25 cellular contexts compared by ENCODE assay signal in genomic region chr10:125839176-125839575, GRCh38. TPM values are rescaled to one million over a fixed set of nuclear protein-coding genes. Genes with fewer than 3 reads are reported as not detected.
DNase-seq lines count a peak whose midpoint lies in the region; ATAC-seq, FAIRE-seq and TF ChIP-seq lines count a peak whose summit lies in the region.
"Had no signal": no experiment of that assay in that cellular context is flagged by ENCODE, and none has a peak within 500 bp of the region (broad histone marks: within the 10 kb centered on the region; RNA-seq: fewer than 3 reads in every experiment).

No MANE protein-coding gene starts in this region.

- in situ Hi-C loops in GM13976 (cut with MboI; ENCODE audit: low sequenced_read_pairs, unreplicated experiment) = no loop called here

- no peak for TF ChIP-seq POLR2A in body of pancreas (IDR thresholded peaks at IDR 0.05)

- TF ChIP-seq CTCF in body of pancreas (IDR thresholded peaks at IDR 0.05) = peak in 1 of 7 experiments; percentile 19
- no peak for TF ChIP-seq CTCF in pancreas (IDR thresholded peaks at IDR 0.05)
- no peak for TF ChIP-seq CTCF in GM13976 (IDR thresholded peaks at IDR 0.05; ENCODE audit: borderline replicate concordance, control extremely low read depth, extremely low read depth, insufficient read depth, missing control alignments)

- H3K9me3 ChIP-seq in body of pancreas = no peaks in the 10 kb centered on the region
- no peaks in the 10 kb centered on the region for H3K9me3 ChIP-seq in pancreas
- H3K9me3 ChIP-seq: BLaER1 had no signal

- no peak overlapping the region for H3K4me3 Mint-ChIP-seq in activated naive CD4-positive, alpha-beta T cell treated with anti-CD3 and anti-CD28 coated beads for 36 hours
- H3K4me3 Mint-ChIP-seq: CD4-positive, alpha-beta T cell; IgD-negative memory B cell had no signal

- no peaks in the 10 kb centered on the region for H3K27me3 Mint-ChIP-seq in activated naive CD4-positive, alpha-beta T cell treated with anti-CD3 and anti-CD28 coated beads for 36 hours (ENCODE audit: low read depth)
- H3K27me3 Mint-ChIP-seq: CD4-positive, alpha-beta T cell; IgD-negative memory B cell had no signal

- DNase-seq in DMS153 treated with DMSO at 0.1 percent for 48 hours (lab: John Stamatoyannopoulos, UW; ENCODE audit: unreplicated experiment) = peak; percentile 8
- DNase-seq in DMS153 (lab: John Stamatoyannopoulos, UW) = no peak
- DNase-seq in activated naive CD4-positive, alpha-beta T cell treated with anti-CD3 and anti-CD28 coated beads, Interleukin-2, amount 50 U/mL, for 72 hours (ENCODE audit: low spot score in 2 of 2) = no peak
- DNase-seq in activated naive CD4-positive, alpha-beta T cell treated with anti-CD3 and anti-CD28 coated beads for 36 hours = no peak
- DNase-seq in body of pancreas = peak in 3 of 4 donors; percentile 28 to 59 (median 51)
- DNase-seq in pancreas = peak in 3 of 6 donors; percentile 27 to 45 (median 41)
- DNase-seq in dedifferentiated amniotic fluid mesenchymal stem cell (ENCODE audit: extremely low spot score) = no peak
- DNase-seq in GM13976 (ENCODE audit: low spot score) = no peak
- DNase-seq: ACHN; CD4-positive, alpha-beta T cell; COR-L47; GOT3; HCEC 1CT; Karpas-422; NCI-H1417 treated with DMSO at 0.1 percent for 48 hours; NCI-H2171; NCI-H526 treated with DMSO at 0.1 percent for 48 hours; OCI-M1; Right ventricle myocardium superior had no signal

- H3K27ac ChIP-seq in body of pancreas (peak overlapping the region in 2 of 4 donors; percentile 27 to 54), pancreas (peak overlapping the region in 3 of 4 donors; percentile 5 to 35 (median 7))
- H3K27ac ChIP-seq: 22Rv1, BLaER1 had no signal

- no peaks in the 10 kb centered on the region for H3K27me3 ChIP-seq in body of pancreas
- no peaks in the 10 kb centered on the region for H3K27me3 ChIP-seq in pancreas
- H3K27me3 ChIP-seq: BLaER1 had no signal

- H3K4me3 ChIP-seq in body of pancreas (no peak overlapping the region), pancreas (no peak overlapping the region)
- H3K4me3 ChIP-seq: BLaER1 had no signal

- WGBS in body of pancreas, 2 donors = 27 to 35% methylated on average over 2 to 4 of the region's 4 CpGs
- 29 to 41% methylated on average over 4 of the region's 4 CpGs for WGBS in pancreas, 2 donors

- peaks cover 15 to 26% of the 10 kb centered on the region in 2 donors for H3K36me3 ChIP-seq in body of pancreas (replicated peaks in 1 of 2; ENCODE audit: insufficient read depth in 1 of 2, low read depth in 2 of 2)
- peaks cover 5 to 57% (median 32%) of the 10 kb centered on the region in 3 donors for H3K36me3 ChIP-seq in pancreas

- FAIRE-seq in pancreas (lab: Jason Lieb, UNC) = no peak
- FAIRE-seq: G401.6, GM12892, GM18507 had no signal

- no peak for ATAC-seq in activated naive CD4-positive, alpha-beta T cell treated with anti-CD3 and anti-CD28 coated beads, Interleukin-2, amount 50 U/mL, for 72 hours
- no peak for ATAC-seq in body of pancreas
- peak in 3 of 4 donors; percentile 39 to 76 (median 54) for ATAC-seq in pancreas

- peak overlapping the region; percentile 63 to 90 for H3K27ac Mint-ChIP-seq in activated naive CD4-positive, alpha-beta T cell treated with anti-CD3 and anti-CD28 coated beads, Interleukin-2, amount 50 U/mL, for 72 hours
- H3K27ac Mint-ChIP-seq in activated naive CD4-positive, alpha-beta T cell treated with anti-CD3 and anti-CD28 coated beads for 36 hours = no peak overlapping the region
- H3K27ac Mint-ChIP-seq: CD4-positive, alpha-beta T cell; IgD-negative memory B cell had no signal

- H3K4me1 Mint-ChIP-seq in activated naive CD4-positive, alpha-beta T cell treated with anti-CD3 and anti-CD28 coated beads for 36 hours (ENCODE audit: low read depth) = no peaks in the 10 kb centered on the region
- H3K4me1 Mint-ChIP-seq: IgD-negative memory B cell had no signal

- peaks cover 8 to 18% of the 10 kb centered on the region in 2 donors for H3K36me3 Mint-ChIP-seq in activated naive CD4-positive, alpha-beta T cell treated with anti-CD3 and anti-CD28 coated beads, Interleukin-2, amount 50 U/mL, for 72 hours
- H3K36me3 Mint-ChIP-seq in activated naive CD4-positive, alpha-beta T cell treated with anti-CD3 and anti-CD28 coated beads for 36 hours (ENCODE audit: low read depth) = peaks cover 24% of the 10 kb centered on the region

- H3K4me1 ChIP-seq in body of pancreas = peaks cover 21% of the 10 kb centered on the region
- peaks cover 2 to 10% (median 8%) of the 10 kb centered on the region in 3 donors for H3K4me1 ChIP-seq in pancreas

- no peaks in the 10 kb centered on the region for H3K9me3 Mint-ChIP-seq in activated naive CD4-positive, alpha-beta T cell treated with anti-CD3 and anti-CD28 coated beads, Interleukin-2, amount 50 U/mL, for 72 hours
- H3K9me3 Mint-ChIP-seq in activated naive CD4-positive, alpha-beta T cell treated with anti-CD3 and anti-CD28 coated beads for 36 hours = no peaks in the 10 kb centered on the region
- H3K9me3 Mint-ChIP-seq: CD4-positive, alpha-beta T cell; IgD-negative memory B cell had no signal

- intact Hi-C loops in activated naive CD4-positive, alpha-beta T cell treated with anti-CD3 and anti-CD28 coated beads for 36 hours (cut with micrococcal nuclease) = no loop called here
- intact Hi-C loops in body of pancreas (cut with DNase I) = loop anchor here (10.0 kb wide), 1 partner anchor 104 kb away; no protein-coding TSS in a partner anchor
- intact Hi-C loops in pancreas (cut with DNase I) = no loop called here

- CTCF ChIA-PET in activated naive CD4-positive, alpha-beta T cell treated with anti-CD3 and anti-CD28 coated beads for 36 hours (lab: Charles Lee) = no interaction called here

RNA-seq across cellular contexts. Expression of gene BCCIP, which starts 15.8 kb away (rescaled TPM):
- 10 to 100 TPM; 88.2 to 96.5 TPM for total RNA-seq in activated naive CD4-positive, alpha-beta T cell treated with anti-CD3 and anti-CD28 coated beads, Interleukin-2, amount 50 U/mL, for 72 hours
- 100 to 1,000 TPM; 103 to 107 TPM for total RNA-seq in activated naive CD4-positive, alpha-beta T cell treated with anti-CD3 and anti-CD28 coated beads for 36 hours
- total RNA-seq in body of pancreas (10 to 100 TPM; 16.2 to 31.4 TPM), pancreas (10 to 100 TPM; 18.6 to 31.2 (median 25.3) TPM)
- 10 to 100 TPM; 30.0 to 40.8 TPM for polyA plus RNA-seq in pancreas

RNA-seq across cellular contexts. Expression of gene UROS, which starts 16.1 kb away (rescaled TPM):
- total RNA-seq in activated naive CD4-positive, alpha-beta T cell treated with anti-CD3 and anti-CD28 coated beads, Interleukin-2, amount 50 U/mL, for 72 hours = 10 to 100 TPM; 10.2 to 40.5 TPM
- 10 to 100 TPM; 30.8 to 32.9 TPM for total RNA-seq in activated naive CD4-positive, alpha-beta T cell treated with anti-CD3 and anti-CD28 coated beads for 36 hours
- 10 to 100 TPM; 15.8 to 31.4 TPM for total RNA-seq in body of pancreas
- 10 to 100 TPM; 12.8 to 20.1 (median 18.1) TPM for total RNA-seq in pancreas
- 10 to 100 TPM; 30.4 to 34.4 TPM for polyA plus RNA-seq in pancreas

RNA-seq across cellular contexts. Expression of gene DHX32, which starts 41.9 kb away (rescaled TPM):
- total RNA-seq in activated naive CD4-positive, alpha-beta T cell treated with anti-CD3 and anti-CD28 coated beads, Interleukin-2, amount 50 U/mL, for 72 hours = 10 to 100 TPM; 10.7 to 39.2 TPM
- total RNA-seq in activated naive CD4-positive, alpha-beta T cell treated with anti-CD3 and anti-CD28 coated beads for 36 hours = 10 to 100 TPM; 13.4 to 15.7 TPM
- total RNA-seq in body of pancreas (10 to 100 TPM; 25.2 to 35.6 TPM), pancreas (10 to 100 TPM; 17.2 to 33.1 (median 24.9) TPM)
- polyA plus RNA-seq in pancreas = 10 to 100 TPM; 16.9 to 18.6 TPM

RNA-seq across cellular contexts. Expression of gene FANK1, which starts 57.2 kb away (rescaled TPM):
- total RNA-seq in activated naive CD4-positive, alpha-beta T cell treated with anti-CD3 and anti-CD28 coated beads, Interleukin-2, amount 50 U/mL, for 72 hours = 1 to 10 TPM in 1 of 2 donors, not detected in 1; 1.7 TPM
- total RNA-seq in activated naive CD4-positive, alpha-beta T cell treated with anti-CD3 and anti-CD28 coated beads for 36 hours = under 1 TPM; 0.38 to 0.52 TPM
- total RNA-seq in body of pancreas (1 to 10 TPM; 1.0 to 7.3 TPM), pancreas (1 to 10 TPM; 1.6 to 4.3 (median 2.3) TPM)
- polyA plus RNA-seq in pancreas = 10 to 100 TPM in 1 of 2 donors, 1 to 10 TPM in 1; 5.7 to 13.2 TPM
- polyA plus RNA-seq: IgD-negative memory B cell had no signal

Comparison
In these comparisons a context has a peak if more than half of its experiments do, and no peak if none do; other contexts are left out.
1. DNase-seq: peak in DMS153 treated with DMSO at 0.1 percent for 48 hours (single experiment) and body of pancreas (3 of 4); none in DMS153 (single experiment), activated naive CD4-positive, alpha-beta T cell treated with anti-CD3 and anti-CD28 coated beads, Interleukin-2, amount 50 U/mL, for 72 hours (0 of 2), activated naive CD4-positive, alpha-beta T cell treated with anti-CD3 and anti-CD28 coated beads for 36 hours (single experiment), dedifferentiated amniotic fluid mesenchymal stem cell (single experiment) and GM13976 (single experiment).
2. ATAC-seq: peak in pancreas (3 of 4); none in activated naive CD4-positive, alpha-beta T cell treated with anti-CD3 and anti-CD28 coated beads, Interleukin-2, amount 50 U/mL, for 72 hours (0 of 2) and body of pancreas (single experiment).